ENCODE assay signal across 1 cellular context in the genomic region with DNA sequence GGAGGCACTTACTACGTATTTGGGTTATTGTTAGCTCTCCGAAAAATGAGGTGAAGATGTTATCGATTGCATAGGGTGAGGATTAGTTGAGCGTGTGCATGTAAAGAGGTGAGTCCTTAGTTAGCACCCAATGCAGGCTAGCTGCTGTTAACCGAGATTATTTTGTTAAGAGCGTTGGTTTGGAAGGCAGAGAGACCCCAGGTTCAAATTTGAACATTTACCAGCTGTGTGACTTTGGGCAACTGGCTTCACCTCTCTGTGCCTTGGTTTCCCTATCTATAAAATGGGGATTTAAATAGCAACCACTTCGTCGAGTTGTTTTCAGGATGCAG.
TF ChIP-seq lines count a peak whose summit lies in the region.

No MANE protein-coding gene starts in this region.

TF ChIP-seq in HEK293, 187 proteins besides CTCF, POLR2A, EP300 and RAD21 (continued from another document):
- 0 out of 2 replicates have a peak, but pooled peaks have one; percentile 25 for TF ChIP-seq SP7 (tag by site-specific recombination; IDR thresholded peaks at IDR 0.05)
- TF ChIP-seq ZNF791 (tag by site-specific recombination; IDR thresholded peaks at IDR 0.05): no peak
